1 cellular context compared by ENCODE assay signal in genomic region chr19:39825093-39825463, GRCh38.
TF ChIP-seq lines count a peak whose summit lies in the region.

No MANE protein-coding gene starts in this region.

TF ChIP-seq in IMR-90, 13 proteins besides CTCF, POLR2A, EP300 and RAD21 (continued from another document):
- TF ChIP-seq RCOR1 (IDR thresholded peaks at IDR 0.05; ENCODE audit: insufficient replicate concordance, low read length) (no peak), SMC3 (IDR thresholded peaks at IDR 0.05; ENCODE audit: low read depth, low read length) (no peak), CEBPB (IDR thresholded peaks at IDR 0.05; ENCODE audit: low read depth, low read length) (no peak), MAFK (IDR thresholded peaks at IDR 0.05; ENCODE audit: low read depth, low read length) (no peak), MXI1 (IDR thresholded peaks at IDR 0.05; ENCODE audit: borderline replicate concordance, low read depth, low read length) (no peak)
